ENCODE assay signal across 21 cellular contexts in the genomic region with DNA sequence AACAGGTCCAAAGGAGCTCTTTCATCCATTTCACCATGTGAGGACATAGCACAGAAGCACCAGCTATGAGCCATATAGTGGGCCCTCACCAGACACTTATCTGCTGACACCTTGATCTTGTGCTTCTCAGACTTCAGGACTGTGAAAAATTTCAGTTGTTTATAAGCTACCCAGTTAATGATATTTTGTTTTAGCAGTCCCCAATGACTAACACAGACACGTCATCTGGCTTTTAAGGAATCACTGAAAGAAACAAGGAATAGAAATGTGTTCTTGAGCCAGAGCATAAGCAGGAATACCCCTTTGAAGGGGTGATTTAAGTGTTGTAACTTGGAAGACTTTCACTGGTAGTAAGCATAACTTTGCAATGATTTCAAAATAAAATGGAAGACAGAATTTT.
DNase-seq lines count a peak whose midpoint lies in the region; FAIRE-seq and TF ChIP-seq lines count a peak whose summit lies in the region.
"Had no signal": no experiment of that assay in that cellular context is flagged by ENCODE, and none has a peak within 500 bp of the region (broad histone marks: within the 10 kb centered on the region; RNA-seq: fewer than 3 reads in every experiment).

No MANE protein-coding gene starts in this region.

- H3K4me1 ChIP-seq in H1 (replicated peaks in 1 of 4; ENCODE audit: control insufficient read depth in 3 of 4, insufficient read depth in 4 of 4, low read length in 3 of 4): no peaks in the 10 kb centered on the region

- H4K5ac ChIP-seq in H1 (ENCODE audit: insufficient read length, low read depth, low read length): no peak overlapping the region

- H4K8ac ChIP-seq in H1 (ENCODE audit: extremely low read depth, insufficient read depth, low read length): no peak overlapping the region

- no peak for FAIRE-seq in H1 (lab: Jason Lieb, UNC)
- FAIRE-seq: K562, RCC 7860 had no signal

- H3K27me3 ChIP-seq in H1 (replicated peaks in 1 of 4; ENCODE audit: control insufficient read depth in 3 of 4, extremely low read depth in 1 of 4, insufficient read depth in 3 of 4, low read length in 3 of 4): peaks cover 0 to 1% (median 0%) of the 10 kb centered on the region in 4 experiments; a peak in 1 of 7 replicates

- H3K27ac ChIP-seq in H1 (ENCODE audit: low read depth, low read length): no peak overlapping the region
- H3K27ac ChIP-seq: 22Rv1 had no signal

- H2BK120ac ChIP-seq in H1 (replicated peaks; ENCODE audit: low read depth, low read length): no peak overlapping the region

- H2BK20ac ChIP-seq in H1 (ENCODE audit: low read length): no peak overlapping the region

- H3K4me3 ChIP-seq in H1 (ENCODE audit: extremely low read depth in 1 of 4, insufficient read depth in 2 of 4, low read depth in 3 of 4, low read length in 4 of 4): no peak overlapping the region
- H3K4me3 ChIP-seq: K562 had no signal

- no peak overlapping the region for H3K4ac ChIP-seq in H1 (replicated peaks; ENCODE audit: insufficient read length, low read depth, low read length)

- H3K79me2 ChIP-seq in H1 (ENCODE audit: control insufficient read depth in 1 of 2, insufficient read depth in 2 of 2, low read length in 2 of 2): no peaks in the 10 kb centered on the region

- no peaks in the 10 kb centered on the region for H3K23me2 ChIP-seq in H1 (ENCODE audit: low read depth, low read length)

- H3K79me1 ChIP-seq in H1 (ENCODE audit: low read depth, low read length): no peaks in the 10 kb centered on the region

- H3K36me3 ChIP-seq in H1 (ENCODE audit: control insufficient read depth in 2 of 4, insufficient read depth in 4 of 4, low read length in 3 of 4): no peaks in the 10 kb centered on the region

- DNase-seq in EL (peak; percentile 56), LHCN-M2 (ENCODE audit: low read depth) (peak; percentile 44), H1 (ENCODE audit: low read depth in 1 of 2, low spot score in 2 of 2) (no peak), iris pigment epithelial cell (ENCODE audit: low read depth) (peak; percentile 52), nucleus accumbens (lab: John Stamatoyannopoulos, UW) (no peak), A172 (ENCODE audit: low spot score) (no peak), cardiac septum (ENCODE audit: low spot score) (no peak)
- DNase-seq in stimulated activated CD4-positive, alpha-beta T cell treated with anti-CD3 and anti-CD28 coated beads, Interleukin-4, amount 100 ng/mL, for 4 hours: no peak
- DNase-seq: DMS79 treated with DMSO at 0.1 percent for 48 hours; GDM1; GOT3; MV-4-11; NCI-H1417; NCI-H187; NCI-H2107; NCI-H510A; NCI-H748 treated with DMSO at 0.1 percent for 48 hours; NK-92 treated with Interleukin-12 subunit alpha and Interleukin-12 subunit beta, amount 100 ng/mL, for 24 hours had no signal

- POLR2A ChIA-PET in H1 (lab: Charles Lee; ENCODE audit: partially characterized antibody): no interaction called here

- H3K9ac ChIP-seq in H1 (replicated peaks in 1 of 4; ENCODE audit: extremely low read depth in 1 of 4, low read depth in 3 of 4, low read length in 3 of 4): no peak overlapping the region

- H2BK12ac ChIP-seq in H1 (ENCODE audit: low read depth, low read length): no peak overlapping the region

- TF ChIP-seq POLR2A in H1 (IDR thresholded peaks at IDR 0.05; ENCODE audit: control extremely low read depth in 1 of 2, low read depth in 2 of 2, low read length in 2 of 2): no peak

- H3K4me2 ChIP-seq in H1 (ENCODE audit: insufficient read depth in 1 of 2, low read depth in 2 of 2, low read length in 2 of 2): no peak overlapping the region

- TF ChIP-seq CTCF in H1 (IDR thresholded peaks at IDR 0.05; ENCODE audit: control extremely low read depth in 1 of 3, insufficient read depth in 1 of 3, low read depth in 1 of 3, low read length in 3 of 3): no peak

- no peak overlapping the region for H2AK5ac ChIP-seq in H1 (ENCODE audit: low read depth, low read length)

- CTCF ChIA-PET in H1 (lab: Charles Lee; ENCODE audit: partially characterized antibody): interaction anchor here (0.6 kb wide), 1 partner anchor 187 kb away, joined by 3 read pairs; no protein-coding TSS in a partner anchor

- H4K20me1 ChIP-seq in H1 (replicated peaks in 1 of 2; ENCODE audit: control insufficient read depth in 1 of 2, insufficient read depth in 2 of 2, low read length in 2 of 2): no peaks in the 10 kb centered on the region

- H3K9me3 ChIP-seq in H1 (ENCODE audit: insufficient read depth in 2 of 2, low read depth in 1 of 2, low read length in 1 of 2): no peaks in the 10 kb centered on the region

- no peak overlapping the region for H3K14ac ChIP-seq in H1 (ENCODE audit: insufficient read length)

- TF ChIP-seq RAD21 in H1 (IDR thresholded peaks at IDR 0.05 in 1 of 2, conservative IDR thresholded peaks at IDR 0.05 in 1 of 2; ENCODE audit: low read depth in 2 of 2, low read length in 2 of 2): no peak

- intact Hi-C loops in cardiac septum (cut with DNase I): no loop called here

- H3K18ac ChIP-seq in H1 (ENCODE audit: extremely low read depth, low read length): no peak overlapping the region

- H4K91ac ChIP-seq in H1 (replicated peaks; ENCODE audit: insufficient read length, low read length): no peak overlapping the region

- no peak overlapping the region for H3K56ac ChIP-seq in H1 (replicated peaks; ENCODE audit: insufficient read length, low read depth, low read length)

- H2BK15ac ChIP-seq in H1 (ENCODE audit: low read length): no peak overlapping the region

- H3K23ac ChIP-seq in H1 (ENCODE audit: insufficient read length): no peak overlapping the region

- H2AFZ ChIP-seq in H1 (ENCODE audit: low read length): 0 out of 2 replicates have a peak overlapping the region, but pooled peaks have one; percentile 38

- WGBS in H1 (ENCODE audit: extremely low coverage in 1 of 2, insufficient coverage in 1 of 2, insufficient read length in 1 of 2, insufficient replicate concordance in 2 of 2, low coverage in 1 of 2, low lambda C conversion rate in 2 of 2, missing lambda C conversion rate in 1 of 2), 2 experiments: 95% methylated on average over 1 of the region's 1 CpG; no CpG with 5 or more reads in 1 of the 2 experiments

- H2BK5ac ChIP-seq in H1 (ENCODE audit: low read depth, low read length): no peak overlapping the region

- TF ChIP-seq EP300 in H1 (IDR thresholded peaks at IDR 0.05; ENCODE audit: borderline replicate concordance in 1 of 2, low read depth in 2 of 2, low read length in 2 of 2): no peak

TF ChIP-seq in H1, 55 proteins besides CTCF, POLR2A, EP300 and RAD21:
- TF ChIP-seq HDAC2 (IDR thresholded peaks at IDR 0.05; ENCODE audit: borderline replicate concordance in 1 of 2, low read depth in 2 of 2, low read length in 2 of 2) (no peak), HDAC6 (IDR thresholded peaks at IDR 0.05; ENCODE audit: low read depth, low read length) (no peak), TEAD4 (IDR thresholded peaks at IDR 0.05; ENCODE audit: low read depth, low read length) (no peak), NANOG (IDR thresholded peaks at IDR 0.05; ENCODE audit: insufficient read depth, low read depth, low read length, poor library complexity, severe bottlenecking) (no peak), SP1 (IDR thresholded peaks at IDR 0.05; ENCODE audit: low read depth, low read length) (no peak)

Comparison
In these comparisons a context has a peak if more than half of its experiments do, and no peak if none do; other contexts are left out.
1. DNase-seq: peak in EL (single experiment), LHCN-M2 (single experiment) and iris pigment epithelial cell (single experiment); none in H1 (0 of 2), nucleus accumbens (0 of 56), stimulated activated CD4-positive, alpha-beta T cell treated with anti-CD3 and anti-CD28 coated beads, Interleukin-4, amount 100 ng/mL, for 4 hours (0 of 2), A172 (single experiment) and cardiac septum (single experiment).